ENCODE assay signal across 8 cellular contexts in the genomic region with DNA sequence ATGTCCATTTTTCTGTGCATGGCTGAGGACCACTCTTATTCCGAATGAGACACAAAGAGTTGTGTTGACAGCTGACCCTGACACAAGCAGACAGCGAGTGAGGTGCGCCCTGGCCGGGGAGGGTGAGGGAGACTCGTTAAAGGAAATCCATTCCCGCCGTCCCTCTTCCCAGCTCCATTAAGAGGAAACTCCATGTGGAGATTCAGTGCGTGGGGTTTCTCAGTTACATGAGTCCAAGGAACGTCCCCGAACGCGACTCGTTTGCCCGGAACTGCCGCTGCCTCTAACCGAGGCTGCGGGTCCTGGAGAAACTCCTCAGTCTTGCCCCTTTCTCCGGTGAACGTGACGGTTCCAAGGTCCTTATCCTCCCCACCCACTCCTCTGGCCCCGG. TPM values are rescaled to one million over a fixed set of nuclear protein-coding genes. Genes with fewer than 3 reads are reported as not detected.
DNase-seq lines count a peak whose midpoint lies in the region; ATAC-seq lines count a peak whose summit lies in the region.

No MANE protein-coding gene starts in this region.

- H3K4me3 ChIP-seq in mesodermal cell (ENCODE audit: extremely low read depth, insufficient read depth, low read length, poor library complexity, severe bottlenecking): peak overlapping the region; percentile 77

- ATAC-seq in GM18511 (IDR thresholded peaks at IDR 0.05; ENCODE audit: unreplicated experiment) (no peak), HG03439 (IDR thresholded peaks at IDR 0.05; ENCODE audit: unreplicated experiment) (no peak)

- WGBS in mesodermal cell (ENCODE audit: insufficient coverage in 2 of 2), 2 experiments: 2% methylated on average over 18 to 21 of the region's 21 CpGs

- DNase-seq in stimulated activated CD4-positive, alpha-beta T cell treated with anti-CD3 and anti-CD28 coated beads, Interleukin-15, amount 100 ng/mL, for 24 hours: peak; percentile 5
- DNase-seq in stimulated activated CD4-positive, alpha-beta T cell treated with anti-CD3 and anti-CD28 coated beads, Interleukin-4, amount 100 ng/mL, for 24 hours: no peak
- DNase-seq in dedifferentiated amniotic fluid mesenchymal stem cell (ENCODE audit: extremely low spot score) (peak; percentile 18), NCI-H187 (lab: John Stamatoyannopoulos, UW) (no peak)
- no peak for DNase-seq in stimulated activated CD4-positive, alpha-beta T cell treated with anti-CD3 and anti-CD28 coated beads, Interleukin-12 subunit alpha, Interleukin-12 subunit beta, amount 100 ng/mL, for 4 hours

- peaks cover 22% of the 10 kb centered on the region for H3K4me1 ChIP-seq in mesodermal cell (ENCODE audit: control insufficient read depth, insufficient read depth, low read length, poor library complexity, severe bottlenecking)

- H3K9me3 ChIP-seq in mesodermal cell (ENCODE audit: control insufficient read depth, low read length): no peaks in the 10 kb centered on the region

- H3K36me3 ChIP-seq in mesodermal cell (ENCODE audit: control insufficient read depth, insufficient read depth, low read length): peaks cover 3% of the 10 kb centered on the region

- H3K27ac ChIP-seq in mesodermal cell (ENCODE audit: low read depth, low read length, severe bottlenecking): no peak overlapping the region

RNA-seq across cellular contexts. Expression of a gene that starts 1.0 kb away (rescaled TPM):
- 23.6 TPM for polyA plus RNA-seq in mesodermal cell (2013, experiment 1 of 2)
- polyA plus RNA-seq in mesodermal cell (2013, experiment 2 of 2): 22.5 TPM

Comparison
In these comparisons a context has a peak if more than half of its experiments do, and no peak if none do; other contexts are left out.
1. DNase-seq: peak in stimulated activated CD4-positive, alpha-beta T cell treated with anti-CD3 and anti-CD28 coated beads, Interleukin-15, amount 100 ng/mL, for 24 hours (single experiment) and dedifferentiated amniotic fluid mesenchymal stem cell (single experiment); none in stimulated activated CD4-positive, alpha-beta T cell treated with anti-CD3 and anti-CD28 coated beads, Interleukin-4, amount 100 ng/mL, for 24 hours (single experiment), NCI-H187 (0 of 2) and stimulated activated CD4-positive, alpha-beta T cell treated with anti-CD3 and anti-CD28 coated beads, Interleukin-12 subunit alpha, Interleukin-12 subunit beta, amount 100 ng/mL, for 4 hours (single experiment).